Comparison of ENCODE assay signal across 10 cellular contexts in the genomic region with DNA sequence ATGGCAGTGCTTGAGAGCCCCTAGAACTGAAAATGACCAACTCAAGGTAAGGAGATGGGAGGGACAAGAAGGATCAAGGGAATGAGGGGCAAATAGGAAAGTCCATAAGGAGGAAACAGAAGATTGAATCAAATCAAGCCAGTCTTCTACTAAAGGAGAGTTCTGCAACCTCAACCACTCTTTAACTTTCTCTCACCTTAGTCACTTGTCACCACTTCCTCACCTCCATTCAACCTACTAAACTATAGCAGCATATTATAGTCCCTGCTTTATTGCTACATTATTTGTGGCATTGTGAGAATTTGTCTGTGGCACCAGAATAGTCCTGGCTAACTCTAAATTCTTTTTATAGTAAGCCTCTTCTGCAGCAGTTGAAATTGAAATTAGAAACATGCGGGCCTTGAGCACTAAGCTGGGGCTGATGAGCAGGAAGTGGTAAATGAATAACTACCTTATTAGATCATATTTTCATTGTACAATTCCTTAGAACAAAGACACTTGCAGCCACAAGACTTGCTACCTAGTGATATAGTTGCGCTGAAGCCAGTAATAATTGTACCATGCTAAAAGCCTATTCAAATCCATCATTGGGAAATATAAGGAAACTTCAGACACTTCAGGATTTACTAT.
A peak's percentile ranks its signal among the peaks of the same experiment; 100 is the strongest.
DNase-seq lines count a peak whose midpoint lies in the region; ATAC-seq, FAIRE-seq and TF ChIP-seq lines count a peak whose summit lies in the region.
"Had no signal": no experiment of that assay in that cellular context is flagged by ENCODE, and none has a peak within 500 bp of the region (broad histone marks: within the 10 kb centered on the region; RNA-seq: fewer than 3 reads in every experiment).

No MANE protein-coding gene starts in this region.

- intact Hi-C loops in prostate gland (cut with DNase I): no loop called here

- H3K27ac ChIP-seq in A549: peak overlapping the region; percentile 17 to 45; a peak in 4 of 6 replicates
- no peak overlapping the region for H3K27ac ChIP-seq in prostate gland
- H3K27ac ChIP-seq: ovary had no signal

- POLR2A ChIA-PET in A549 (lab: Yijun Ruan, JAX): no interaction called here
- POLR2A ChIA-PET in GM10248 (lab: Yijun Ruan, JAX): no interaction called here

- H3K4me2 ChIP-seq in A549: peak overlapping the region; percentile 58

- TF ChIP-seq RAD21 in A549 (conservative IDR thresholded peaks at IDR 0.05 in 1 of 2, IDR thresholded peaks at IDR 0.05 in 1 of 2): no peak

- peak; percentile 67 for FAIRE-seq in A549 (lab: Jason Lieb, UNC)
- FAIRE-seq: HepG2 had no signal

- ATAC-seq in A549 (no peak), GM18870 (IDR thresholded peaks at IDR 0.05; ENCODE audit: unreplicated experiment) (peak; percentile 44), HG03159 (IDR thresholded peaks at IDR 0.05; ENCODE audit: unreplicated experiment) (no peak)
- ATAC-seq: HepG2 had no signal

- H3K4me1 ChIP-seq in A549: peaks cover 41% of the 10 kb centered on the region
- H3K4me1 ChIP-seq in prostate gland (replicated peaks): no peaks in the 10 kb centered on the region

- CTCF ChIA-PET in A549 (lab: Yijun Ruan, JAX): no interaction called here
- CTCF ChIA-PET in GM10248 (lab: Yijun Ruan, JAX): no interaction called here

- no peaks in the 10 kb centered on the region for H3K36me3 ChIP-seq in prostate gland
- H3K36me3 ChIP-seq: ovary had no signal

- H3K9me3 ChIP-seq in A549: no peaks in the 10 kb centered on the region
- no peaks in the 10 kb centered on the region for H3K9me3 ChIP-seq in prostate gland
- H3K9me3 ChIP-seq: ovary had no signal

- TF ChIP-seq POLR2A in A549 (IDR thresholded peaks at IDR 0.05; ENCODE audit: low read length) (no peak), prostate gland (IDR thresholded peaks at IDR 0.05) (no peak)

- no peak for DNase-seq in A549 (ENCODE audit: low read depth in 1 of 2, low spot score in 1 of 2)
- peak; percentile 73 for DNase-seq in HT-29 (ENCODE audit: low spot score)
- peak; percentile 20 for DNase-seq in dedifferentiated amniotic fluid mesenchymal stem cell (ENCODE audit: extremely low spot score)
- no peak for DNase-seq in GM10248 (ENCODE audit: extremely low spot score)
- no peak for DNase-seq in SIG-M5 (lab: John Stamatoyannopoulos, UW)
- no peak for DNase-seq in prostate gland (ENCODE audit: low spot score)
- DNase-seq: ovary had no signal

- no peaks in the 10 kb centered on the region for H3K27me3 ChIP-seq in prostate gland (replicated peaks; ENCODE audit: insufficient read depth)
- H3K27me3 ChIP-seq: ovary had no signal

- no peak for TF ChIP-seq EP300 in A549 (IDR thresholded peaks at IDR 0.05)

- H3K4me3 ChIP-seq in A549 (no peak overlapping the region), prostate gland (no peak overlapping the region)
- H3K4me3 ChIP-seq: ovary had no signal

- WGBS in A549 (ENCODE audit: missing lambda C conversion rate): 64% methylated on average over 2 of the region's 2 CpGs
- WGBS in prostate gland: 54% methylated on average over 2 of the region's 2 CpGs

- TF ChIP-seq CTCF in A549 (IDR thresholded peaks at IDR 0.05): no peak
- no peak for TF ChIP-seq CTCF in GM10248 (IDR thresholded peaks at IDR 0.05; ENCODE audit: control extremely low read depth, extremely low read depth, low read depth, missing control alignments)
- TF ChIP-seq CTCF in prostate gland (IDR thresholded peaks at IDR 0.05): no peak

TF ChIP-seq in A549, 52 proteins besides CTCF, POLR2A, EP300 and RAD21:
- TF ChIP-seq NPAS2 (CRISPR knock-in tag; IDR thresholded peaks at IDR 0.05; ENCODE audit: borderline replicate concordance): no peak
- no peak for TF ChIP-seq KDM1A (IDR thresholded peaks at IDR 0.05; ENCODE audit: low read depth)
- TF ChIP-seq HMGXB4 (CRISPR knock-in tag; IDR thresholded peaks at IDR 0.05; ENCODE audit: borderline replicate concordance): no peak
- no peak for TF ChIP-seq RNF2 (IDR thresholded peaks at IDR 0.05; ENCODE audit: borderline replicate concordance, low read depth)
- TF ChIP-seq, protein P1, sequence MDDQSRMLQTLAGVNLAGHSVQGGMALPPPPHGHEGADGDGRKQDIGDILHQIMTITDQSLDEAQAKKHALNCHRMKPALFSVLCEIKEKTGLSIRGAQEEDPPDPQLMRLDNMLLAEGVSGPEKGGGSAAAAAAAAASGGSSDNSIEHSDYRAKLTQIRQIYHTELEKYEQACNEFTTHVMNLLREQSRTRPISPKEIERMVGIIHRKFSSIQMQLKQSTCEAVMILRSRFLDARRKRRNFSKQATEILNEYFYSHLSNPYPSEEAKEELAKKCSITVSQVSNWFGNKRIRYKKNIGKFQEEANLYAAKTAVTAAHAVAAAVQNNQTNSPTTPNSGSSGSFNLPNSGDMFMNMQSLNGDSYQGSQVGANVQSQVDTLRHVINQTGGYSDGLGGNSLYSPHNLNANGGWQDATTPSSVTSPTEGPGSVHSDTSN (IDR thresholded peaks at IDR 0.05): no peak
- TF ChIP-seq HEYL (CRISPR knock-in tag; IDR thresholded peaks at IDR 0.05): no peak
- TF ChIP-seq GATA3 (IDR thresholded peaks at IDR 0.05; ENCODE audit: borderline replicate concordance): no peak
- no peak for TF ChIP-seq FOXS1 (CRISPR knock-in tag; IDR thresholded peaks at IDR 0.05)
- TF ChIP-seq CHD2 (IDR thresholded peaks at IDR 0.05; ENCODE audit: low read length, partially characterized antibody): no peak
- no peak for TF ChIP-seq MYC (IDR thresholded peaks at IDR 0.05; ENCODE audit: borderline replicate concordance, low read length)
- TF ChIP-seq ZC3H11A (IDR thresholded peaks at IDR 0.05): no peak
- no peak for TF ChIP-seq HOXA7 (CRISPR knock-in tag; IDR thresholded peaks at IDR 0.05)
- no peak for TF ChIP-seq MAFK (IDR thresholded peaks at IDR 0.05; ENCODE audit: partially characterized antibody)
- TF ChIP-seq HOXB13 (CRISPR knock-in tag; IDR thresholded peaks at IDR 0.05; ENCODE audit: low read depth): no peak
- TF ChIP-seq, protein P2, sequence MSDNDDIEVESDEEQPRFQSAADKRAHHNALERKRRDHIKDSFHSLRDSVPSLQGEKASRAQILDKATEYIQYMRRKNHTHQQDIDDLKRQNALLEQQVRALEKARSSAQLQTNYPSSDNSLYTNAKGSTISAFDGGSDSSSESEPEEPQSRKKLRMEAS (IDR thresholded peaks at IDR 0.05): no peak
- no peak for TF ChIP-seq CHD4 (IDR thresholded peaks at IDR 0.05; ENCODE audit: borderline replicate concordance)
- TF ChIP-seq ZFP36 (IDR thresholded peaks at IDR 0.05; ENCODE audit: borderline replicate concordance, partially characterized antibody): no peak
- no peak for TF ChIP-seq CBX8 (IDR thresholded peaks at IDR 0.05)
- TF ChIP-seq FOSB (CRISPR knock-in tag; IDR thresholded peaks at IDR 0.05): no peak

Comparison
In these comparisons a context has a peak if more than half of its experiments do, and no peak if none do; other contexts are left out.
1. DNase-seq: peak in HT-29 (single experiment) and dedifferentiated amniotic fluid mesenchymal stem cell (single experiment); none in A549 (0 of 2), GM10248 (single experiment), SIG-M5 (single experiment) and prostate gland (single experiment).
2. H3K27ac ChIP-seq: peak in A549 (2 of 2); none in prostate gland (0 of 2).